In genomic region chr7:130903358-130903974, GRCh38 we compare ENCODE assay signal across 1 cellular context.
TF ChIP-seq lines count a peak whose summit lies in the region.

No MANE protein-coding gene starts in this region.

TF ChIP-seq in HEK293, 187 proteins besides CTCF, POLR2A, EP300 and RAD21 (continued from another document):
- TF ChIP-seq PRDM4 (tag by site-specific recombination; IDR thresholded peaks at IDR 0.05) (no peak), ZNF404 (tag by site-specific recombination; IDR thresholded peaks at IDR 0.05) (no peak)
